8 cellular contexts compared by ENCODE assay signal in genomic region chr11:12914401-12914912, GRCh38.
DNase-seq lines count a peak whose midpoint lies in the region; ATAC-seq, FAIRE-seq and TF ChIP-seq lines count a peak whose summit lies in the region.

No MANE protein-coding gene starts in this region.

- DNase-seq in AG08395 (ENCODE audit: low spot score) (peak; percentile 90), NCI-H446 (lab: John Stamatoyannopoulos, UW) (peak; percentile 90 to 98), bronchial epithelial cell (ENCODE audit: low read depth) (no peak), iPS-NIHi11 (ENCODE audit: low spot score) (peak; percentile 90), OCI-M2 (lab: John Stamatoyannopoulos, UW; ENCODE audit: unreplicated experiment) (no peak)
- no peak for DNase-seq in stimulated activated effector memory CD8-positive, alpha-beta T cell treated with anti-CD3 and anti-CD28 coated beads, Interleukin-12 subunit alpha, Interleukin-12 subunit beta, amount 100 ng/mL, for 72 hours (ENCODE audit: low spot score in 2 of 2)
- no peak for DNase-seq in activated T-helper 1 cell treated with anti-CD3 and anti-CD28 coated beads, Interleukin-12 subunit alpha, Interleukin-12 subunit beta, Interleukin-2, Interleukin-4 antibody, amounts not matched to agents 30 ng/mL and 10 ng/mL and 1 ng/mL, durations not matched to agents 14 hours and 24 hours and 36 hours (ENCODE audit: low spot score)

- no peaks in the 10 kb centered on the region for H3K4me1 Mint-ChIP-seq in stimulated activated effector memory CD8-positive, alpha-beta T cell treated with anti-CD3 and anti-CD28 coated beads, Interleukin-12 subunit alpha, Interleukin-12 subunit beta, amount 100 ng/mL, for 72 hours
- H3K4me1 Mint-ChIP-seq in activated T-helper 1 cell treated with anti-CD3 and anti-CD28 coated beads, Interleukin-12 subunit alpha, Interleukin-12 subunit beta, Interleukin-2, Interleukin-4 antibody, amounts not matched to agents 30 ng/mL and 10 ng/mL and 1 ng/mL, durations not matched to agents 14 hours and 24 hours and 36 hours (ENCODE audit: low read depth) = no peaks in the 10 kb centered on the region

- no peak overlapping the region for H3K4me3 Mint-ChIP-seq in stimulated activated effector memory CD8-positive, alpha-beta T cell treated with anti-CD3 and anti-CD28 coated beads, Interleukin-12 subunit alpha, Interleukin-12 subunit beta, amount 100 ng/mL, for 72 hours
- no peak overlapping the region for H3K4me3 Mint-ChIP-seq in activated T-helper 1 cell treated with anti-CD3 and anti-CD28 coated beads, Interleukin-12 subunit alpha, Interleukin-12 subunit beta, Interleukin-2, Interleukin-4 antibody, amounts not matched to agents 30 ng/mL and 10 ng/mL and 1 ng/mL, durations not matched to agents 14 hours and 24 hours and 36 hours

- peaks cover 14% of the 10 kb centered on the region for H3K27me3 Mint-ChIP-seq in activated T-helper 1 cell treated with anti-CD3 and anti-CD28 coated beads, Interleukin-12 subunit alpha, Interleukin-12 subunit beta, Interleukin-2, Interleukin-4 antibody, amounts not matched to agents 30 ng/mL and 10 ng/mL and 1 ng/mL, durations not matched to agents 14 hours and 24 hours and 36 hours (ENCODE audit: insufficient read depth)

- intact Hi-C loops in activated T-helper 1 cell treated with anti-CD3 and anti-CD28 coated beads, Interleukin-12 subunit alpha, Interleukin-12 subunit beta, Interleukin-2, Interleukin-4 antibody, amounts not matched to agents 30 ng/mL and 10 ng/mL and 1 ng/mL, durations not matched to agents 14 hours and 24 hours and 36 hours (cut with micrococcal nuclease) = no loop called here

- H3K27ac Mint-ChIP-seq in stimulated activated effector memory CD8-positive, alpha-beta T cell treated with anti-CD3 and anti-CD28 coated beads, Interleukin-12 subunit alpha, Interleukin-12 subunit beta, amount 100 ng/mL, for 72 hours = no peak overlapping the region
- H3K27ac Mint-ChIP-seq in activated T-helper 1 cell treated with anti-CD3 and anti-CD28 coated beads, Interleukin-12 subunit alpha, Interleukin-12 subunit beta, Interleukin-2, Interleukin-4 antibody, amounts not matched to agents 30 ng/mL and 10 ng/mL and 1 ng/mL, durations not matched to agents 14 hours and 24 hours and 36 hours = no peak overlapping the region

- TF ChIP-seq CTCF in bronchial epithelial cell (IDR thresholded peaks at IDR 0.05; ENCODE audit: insufficient read depth, low read length, severe bottlenecking) = peak; percentile 67

- no peaks in the 10 kb centered on the region for H3K27me3 ChIP-seq in bronchial epithelial cell (ENCODE audit: control insufficient read depth, insufficient read depth, low read length)

- H3K36me3 ChIP-seq in bronchial epithelial cell (ENCODE audit: control insufficient read depth, insufficient read depth, low read length) = peaks cover 2% of the 10 kb centered on the region

- peak; percentile 59 for ATAC-seq in GM18867 (IDR thresholded peaks at IDR 0.05; ENCODE audit: unreplicated experiment)
- ATAC-seq in stimulated activated effector memory CD8-positive, alpha-beta T cell treated with anti-CD3 and anti-CD28 coated beads, Interleukin-12 subunit alpha, Interleukin-12 subunit beta, amount 100 ng/mL, for 72 hours = peak; percentile 66

- no peaks in the 10 kb centered on the region for H3K36me3 Mint-ChIP-seq in stimulated activated effector memory CD8-positive, alpha-beta T cell treated with anti-CD3 and anti-CD28 coated beads, Interleukin-12 subunit alpha, Interleukin-12 subunit beta, amount 100 ng/mL, for 72 hours
- H3K36me3 Mint-ChIP-seq in activated T-helper 1 cell treated with anti-CD3 and anti-CD28 coated beads, Interleukin-12 subunit alpha, Interleukin-12 subunit beta, Interleukin-2, Interleukin-4 antibody, amounts not matched to agents 30 ng/mL and 10 ng/mL and 1 ng/mL, durations not matched to agents 14 hours and 24 hours and 36 hours (ENCODE audit: low read depth) = no peaks in the 10 kb centered on the region

- H3K4me3 ChIP-seq in bronchial epithelial cell (ENCODE audit: low read depth, low read length) = no peak overlapping the region

- H3K9me3 Mint-ChIP-seq in stimulated activated effector memory CD8-positive, alpha-beta T cell treated with anti-CD3 and anti-CD28 coated beads, Interleukin-12 subunit alpha, Interleukin-12 subunit beta, amount 100 ng/mL, for 72 hours = no peaks in the 10 kb centered on the region
- H3K9me3 Mint-ChIP-seq in activated T-helper 1 cell treated with anti-CD3 and anti-CD28 coated beads, Interleukin-12 subunit alpha, Interleukin-12 subunit beta, Interleukin-2, Interleukin-4 antibody, amounts not matched to agents 30 ng/mL and 10 ng/mL and 1 ng/mL, durations not matched to agents 14 hours and 24 hours and 36 hours = no peaks in the 10 kb centered on the region

- no peak for FAIRE-seq in bronchial epithelial cell (lab: Jason Lieb, UNC)

Comparison
In these comparisons a context has a peak if more than half of its experiments do, and no peak if none do; other contexts are left out.
1. DNase-seq: peak in AG08395 (single experiment), NCI-H446 (2 of 2) and iPS-NIHi11 (single experiment); none in bronchial epithelial cell (single experiment), stimulated activated effector memory CD8-positive, alpha-beta T cell treated with anti-CD3 and anti-CD28 coated beads, Interleukin-12 subunit alpha, Interleukin-12 subunit beta, amount 100 ng/mL, for 72 hours (0 of 2), OCI-M2 (single experiment) and activated T-helper 1 cell treated with anti-CD3 and anti-CD28 coated beads, Interleukin-12 subunit alpha, Interleukin-12 subunit beta, Interleukin-2, Interleukin-4 antibody, amounts not matched to agents 30 ng/mL and 10 ng/mL and 1 ng/mL, durations not matched to agents 14 hours and 24 hours and 36 hours (single experiment).